In genomic region chr9:130692365-130692764, GRCh38 we compare ENCODE assay signal across 8 cellular contexts. TPM values are rescaled to one million over a fixed set of nuclear protein-coding genes. Genes with fewer than 3 reads are reported as not detected.
A peak's percentile ranks its signal among the peaks of the same experiment; 100 is the strongest.
DNase-seq lines count a peak whose midpoint lies in the region; ATAC-seq and TF ChIP-seq lines count a peak whose summit lies in the region.
"Had no signal": no experiment of that assay in that cellular context is flagged by ENCODE, and none has a peak within 500 bp of the region (broad histone marks: within the 10 kb centered on the region; RNA-seq: fewer than 3 reads in every experiment).

No MANE protein-coding gene starts in this region.

- peaks cover 0 to 4% of the 10 kb centered on the region in 2 donors for H3K27me3 Mint-ChIP-seq in T-cell

- CTCF ChIA-PET in T-cell (lab: Charles Lee), result interaction anchor here in 1 of 2 donors (1.4 to 1.9 kb wide), 5 partner anchors 8 to 21 kb away, joined by 4 to 21 read pairs (median 8); no protein-coding TSS in a partner anchor

- peaks cover 47 to 59% (median 47%) of the 10 kb centered on the region in 3 donors for H3K4me1 Mint-ChIP-seq in T-cell

- H3K9me3 ChIP-seq in neuron (ENCODE audit: low read length) (no peaks in the 10 kb centered on the region), colonic mucosa (no peaks in the 10 kb centered on the region)

- H3K27me3 ChIP-seq in GM06990 (replicated peaks; ENCODE audit: control insufficient read depth, insufficient read depth, low read length) (no peaks in the 10 kb centered on the region), neuron (ENCODE audit: insufficient read depth, low read length) (no peaks in the 10 kb centered on the region), colonic mucosa (no peaks in the 10 kb centered on the region)

- POLR2A ChIA-PET in T-cell (lab: Charles Lee), result interaction anchor here in 1 of 2 donors (0.6 to 1.1 kb wide), 2 partner anchors 10 to 1977 kb away, joined by 3 to 4 read pairs; partner anchors contain the start of gene DDX31

- ATAC-seq in T-cell (replicated peaks in 1 of 4), result no peak

- H3K9me3 Mint-ChIP-seq in T-cell, result no peaks in the 10 kb centered on the region

- no peak overlapping the region for H3K4me3 ChIP-seq in GM06990 (replicated peaks; ENCODE audit: low read depth, low read length)
- H3K4me3 ChIP-seq in fibroblast of mammary gland (ENCODE audit: control insufficient read depth, low read depth, low read length), result no peak overlapping the region
- no peak overlapping the region for H3K4me3 ChIP-seq in neuron (ENCODE audit: low read length)
- no peak overlapping the region for H3K4me3 ChIP-seq in colonic mucosa

- H3K36me3 ChIP-seq in GM06990 (ENCODE audit: control insufficient read depth, insufficient read depth, low read length) (peaks cover 10% of the 10 kb centered on the region), neuron (ENCODE audit: insufficient read depth, low read length) (peaks cover 23% of the 10 kb centered on the region), colonic mucosa (no peaks in the 10 kb centered on the region)

- H3K36me3 Mint-ChIP-seq in T-cell, result peaks cover 19% of the 10 kb centered on the region

- H3K4me1 ChIP-seq in neuron (ENCODE audit: insufficient read depth, low read length) (peaks cover 17% of the 10 kb centered on the region), colonic mucosa (peaks cover 6% of the 10 kb centered on the region)

- peak overlapping the region; percentile 92 for H2AFZ ChIP-seq in neuron (ENCODE audit: low read depth, low read length)

- H3K27ac Mint-ChIP-seq in T-cell, result peak overlapping the region in 1 of 2 donors; percentile 96

- no peak for DNase-seq in GM06990 (ENCODE audit: extremely low read depth, insufficient read length)
- no peak for DNase-seq in T-cell
- DNase-seq in fibroblast of mammary gland (ENCODE audit: low read depth), result peak; percentile 33
- no peak for DNase-seq in NCI-H2107 treated with DMSO at 0.1 percent for 48 hours (lab: John Stamatoyannopoulos, UW; ENCODE audit: unreplicated experiment)
- no peak for DNase-seq in colonic mucosa
- no peak for DNase-seq in HT-29 (ENCODE audit: low spot score)
- DNase-seq: NCI-H774 had no signal

- H3K4me3 Mint-ChIP-seq in T-cell, result peak overlapping the region in 2 of 3 donors; percentile 31 to 98

- TF ChIP-seq CTCF in GM06990 (IDR thresholded peaks at IDR 0.05; ENCODE audit: insufficient read depth, low read length, poor library complexity, severe bottlenecking) (peak; percentile 5), fibroblast of mammary gland (conservative IDR thresholded peaks at IDR 0.05; ENCODE audit: control insufficient read depth, insufficient read depth, low read depth, low read length) (peak; percentile 22), colonic mucosa (IDR thresholded peaks at IDR 0.05) (no peak)

- intact Hi-C loops in colonic mucosa (cut with DNase I), result no loop called here

- no peak overlapping the region for H3K27ac ChIP-seq in colonic mucosa

- H3K9ac ChIP-seq in colonic mucosa (ENCODE audit: low read depth in 2 of 2, low read length in 2 of 2), result no peak overlapping the region

RNA-seq across cellular contexts. Expression of gene EXOSC2, which starts 1.2 kb away (rescaled TPM):
- total RNA-seq in T-cell, result 10 to 100 TPM; 49.1 to 59.1 (median 52.1) TPM
- total RNA-seq in colonic mucosa, result 10 to 100 TPM; 13.6 to 34.2 TPM
- total RNA-seq in HT-29 (2014; rRNA removed; shearing (Covaris generic)), result 26.5 and 29.7 TPM in 2 replicates

RNA-seq across cellular contexts. Expression of gene PRDM12, which starts 28.0 kb away (rescaled TPM):
- total RNA-seq in T-cell (under 1 TPM in 3 of 5 donors, not detected in 2; 0.13 to 0.19 (median 0.16) TPM), colonic mucosa (not detected)
- not detected in 2 replicates for total RNA-seq in HT-29 (2014; rRNA removed; shearing (Covaris generic))
